16 cellular contexts compared by ENCODE assay signal in the genomic region with DNA sequence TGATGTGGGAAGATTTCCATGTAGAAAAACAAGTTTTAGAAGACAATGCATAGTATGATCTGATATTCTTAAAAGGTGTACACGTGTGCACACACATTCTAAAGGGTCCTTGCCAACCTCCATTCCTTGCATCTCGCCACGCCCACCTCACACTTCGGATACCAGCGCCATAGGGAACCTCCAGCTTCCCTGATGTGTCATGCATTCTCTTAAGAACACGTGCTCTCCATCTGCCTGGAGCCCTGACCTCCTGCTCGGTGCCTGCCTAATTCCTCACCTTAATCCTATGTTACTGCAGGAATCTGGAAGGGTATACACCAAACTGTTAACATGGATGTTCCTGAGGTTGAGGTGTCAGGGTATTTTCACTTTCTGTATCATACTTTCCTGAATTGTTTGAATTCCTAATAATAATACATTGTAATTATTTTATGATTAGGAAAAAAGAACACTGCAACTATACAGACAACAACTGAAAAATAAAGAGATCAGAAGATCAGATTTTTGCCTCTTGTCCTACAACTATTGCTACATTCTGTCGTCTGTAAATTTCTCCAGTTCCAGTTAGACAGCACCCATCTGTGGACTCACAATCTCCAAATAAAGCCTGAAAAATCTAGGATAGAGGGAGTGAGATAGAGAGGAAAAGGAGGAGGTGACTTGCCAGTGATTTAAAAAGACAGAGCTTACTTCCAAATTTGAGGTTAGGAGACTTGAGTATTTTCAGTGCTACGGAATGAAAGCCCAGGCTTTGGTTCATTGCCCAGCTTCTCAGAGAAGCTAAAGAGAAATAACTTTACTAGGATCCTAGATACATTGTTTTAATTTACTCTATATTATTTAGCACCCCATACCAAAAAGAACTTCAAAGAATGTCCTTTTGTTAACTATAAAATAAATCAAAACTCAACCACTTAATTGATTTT.
A peak's percentile ranks its signal among the peaks of the same experiment; 100 is the strongest.
DNase-seq lines count a peak whose midpoint lies in the region; ATAC-seq, FAIRE-seq and TF ChIP-seq lines count a peak whose summit lies in the region.
"Had no signal": no experiment of that assay in that cellular context is flagged by ENCODE, and none has a peak within 500 bp of the region (broad histone marks: within the 10 kb centered on the region; RNA-seq: fewer than 3 reads in every experiment).

No MANE protein-coding gene starts in this region.

- CTCF ChIA-PET in H1 (lab: Charles Lee; ENCODE audit: partially characterized antibody) = no interaction called here

- H3K4me3 Mint-ChIP-seq in osteocyte (ENCODE audit: unreplicated experiment) = no peak overlapping the region
- no peak overlapping the region for H3K4me3 Mint-ChIP-seq in T-helper 17 cell
- H3K4me3 Mint-ChIP-seq: activated CD8-positive, alpha-beta memory T cell treated with anti-CD3 and anti-CD28 coated beads, Interleukin-2, amount 10 ng/mL, durations not matched to agents 7 days and 5 days; activated naive CD8-positive, alpha-beta T cell treated with anti-CD3 and anti-CD28 coated beads for 36 hours had no signal

- DNase-seq in EH (ENCODE audit: low read depth) = peak; percentile 77
- peak; percentile 75 for DNase-seq in MG63
- DNase-seq in H1 (ENCODE audit: low read depth in 1 of 2, low spot score in 2 of 2) = no peak
- DNase-seq in osteocyte (ENCODE audit: extremely low spot score, unreplicated experiment) = no peak
- no peak for DNase-seq in MM.1S
- no peak for DNase-seq in T-helper 17 cell
- no peak for DNase-seq in activated CD4-positive, CD25-positive, alpha-beta regulatory T cell treated with anti-CD3 and anti-CD28 coated beads, Interleukin-2, amount 50 U/mL, for 72 hours
- no peak for DNase-seq in DMS79 (lab: John Stamatoyannopoulos, UW)
- DNase-seq: activated CD8-positive, alpha-beta memory T cell treated with anti-CD3 and anti-CD28 coated beads, Interleukin-2, amount 10 ng/mL, durations not matched to agents 7 days and 5 days; activated naive CD8-positive, alpha-beta T cell treated with anti-CD3 and anti-CD28 coated beads for 36 hours; lower lobe of right lung; NCI-H1417 treated with DMSO at 0.1 percent for 48 hours; NCI-H510A treated with DMSO at 0.1 percent for 48 hours; ovary; SHP77 had no signal

- H3K79me1 ChIP-seq in H1 (ENCODE audit: low read depth, low read length) = no peaks in the 10 kb centered on the region

- H3K9me2 ChIP-seq in MM.1S (replicated peaks; ENCODE audit: insufficient read depth, low read length) = no peaks in the 10 kb centered on the region

- H3K4me1 Mint-ChIP-seq in osteocyte (ENCODE audit: unreplicated experiment) = peaks cover 70% of the 10 kb centered on the region
- H3K4me1 Mint-ChIP-seq in T-helper 17 cell = no peaks in the 10 kb centered on the region
- H3K4me1 Mint-ChIP-seq: activated CD8-positive, alpha-beta memory T cell treated with anti-CD3 and anti-CD28 coated beads, Interleukin-2, amount 10 ng/mL, durations not matched to agents 7 days and 5 days; activated naive CD8-positive, alpha-beta T cell treated with anti-CD3 and anti-CD28 coated beads for 36 hours had no signal

- no peak overlapping the region for H3K4me3 ChIP-seq in MG63
- no peak overlapping the region for H3K4me3 ChIP-seq in H1 (ENCODE audit: extremely low read depth in 1 of 4, insufficient read depth in 2 of 4, low read depth in 3 of 4, low read length in 4 of 4)
- no peak overlapping the region for H3K4me3 ChIP-seq in MM.1S (ENCODE audit: low read length)
- H3K4me3 ChIP-seq: lower lobe of right lung, ovary had no signal

- TF ChIP-seq CTCF in H1 (IDR thresholded peaks at IDR 0.05; ENCODE audit: control extremely low read depth in 1 of 3, insufficient read depth in 1 of 3, low read depth in 1 of 3, low read length in 3 of 3) = no peak
- TF ChIP-seq CTCF in osteocyte (IDR thresholded peaks at IDR 0.05) = no peak
- TF ChIP-seq CTCF in MM.1S (IDR thresholded peaks at IDR 0.05; ENCODE audit: low read length) = no peak

- no peak overlapping the region for H3K4ac ChIP-seq in H1 (replicated peaks; ENCODE audit: insufficient read length, low read depth, low read length)

- H3K4me1 ChIP-seq in H1 (replicated peaks in 1 of 4; ENCODE audit: control insufficient read depth in 3 of 4, insufficient read depth in 4 of 4, low read length in 3 of 4) = no peaks in the 10 kb centered on the region
- H3K4me1 ChIP-seq in MM.1S (ENCODE audit: low read length) = no peaks in the 10 kb centered on the region

- H3K79me2 ChIP-seq in H1 (ENCODE audit: control insufficient read depth in 1 of 2, insufficient read depth in 2 of 2, low read length in 2 of 2) = no peaks in the 10 kb centered on the region
- H3K79me2 ChIP-seq in MM.1S (ENCODE audit: low read length) = no peaks in the 10 kb centered on the region

- no peaks in the 10 kb centered on the region for H4K20me1 ChIP-seq in H1 (replicated peaks in 1 of 2; ENCODE audit: control insufficient read depth in 1 of 2, insufficient read depth in 2 of 2, low read length in 2 of 2)
- no peaks in the 10 kb centered on the region for H4K20me1 ChIP-seq in MM.1S (ENCODE audit: insufficient read depth, low read length)

- H3K27ac ChIP-seq in H1 (ENCODE audit: low read depth, low read length) = no peak overlapping the region
- H3K27ac ChIP-seq in MM.1S (ENCODE audit: low read length) = no peak overlapping the region
- H3K27ac ChIP-seq: C4-2B, lower lobe of right lung, ovary had no signal

- H4K91ac ChIP-seq in H1 (replicated peaks; ENCODE audit: insufficient read length, low read length) = no peak overlapping the region

- H3K14ac ChIP-seq in H1 (ENCODE audit: insufficient read length) = no peak overlapping the region

- no peak for TF ChIP-seq POLR2A in H1 (IDR thresholded peaks at IDR 0.05; ENCODE audit: control extremely low read depth in 1 of 2, low read depth in 2 of 2, low read length in 2 of 2)

- no peak overlapping the region for H3K18ac ChIP-seq in H1 (ENCODE audit: extremely low read depth, low read length)

- H2BK5ac ChIP-seq in H1 (ENCODE audit: low read depth, low read length) = no peak overlapping the region

- no peak for FAIRE-seq in H1 (lab: Jason Lieb, UNC)

- no peak overlapping the region for H2BK20ac ChIP-seq in H1 (ENCODE audit: low read length)

- no peak overlapping the region for H2BK12ac ChIP-seq in H1 (ENCODE audit: low read depth, low read length)

- POLR2A ChIA-PET in H1 (lab: Charles Lee; ENCODE audit: partially characterized antibody) = no interaction called here

- H3K23me2 ChIP-seq in H1 (ENCODE audit: low read depth, low read length) = no peaks in the 10 kb centered on the region; the same call in 1 of the 2 replicates

- H3K9me3 ChIP-seq in MG63 (no peaks in the 10 kb centered on the region), H1 (ENCODE audit: insufficient read depth in 2 of 2, low read depth in 1 of 2, low read length in 1 of 2) (no peaks in the 10 kb centered on the region), MM.1S (replicated peaks; ENCODE audit: insufficient read depth, low read length) (no peaks in the 10 kb centered on the region), T-helper 17 cell (ENCODE audit: control insufficient read depth, low read length, poor library complexity, severe bottlenecking) (no peaks in the 10 kb centered on the region)
- H3K9me3 ChIP-seq: lower lobe of right lung, ovary had no signal

- H3F3A ChIP-seq in MM.1S (ENCODE audit: insufficient read depth, low read length) = no peaks in the 10 kb centered on the region

- H3K27me3 ChIP-seq in MG63 (no peaks in the 10 kb centered on the region), H1 (replicated peaks in 1 of 4; ENCODE audit: control insufficient read depth in 3 of 4, extremely low read depth in 1 of 4, insufficient read depth in 3 of 4, low read length in 3 of 4) (no peaks in the 10 kb centered on the region), MM.1S (replicated peaks; ENCODE audit: insufficient read depth, low read length) (no peaks in the 10 kb centered on the region)
- H3K27me3 ChIP-seq: ovary had no signal

- no peak overlapping the region for H2BK120ac ChIP-seq in H1 (replicated peaks; ENCODE audit: low read depth, low read length)

- 80% methylated on average over 9 of the region's 9 CpGs; no CpG with 5 or more reads in 1 of the 2 experiments for WGBS in H1 (ENCODE audit: extremely low coverage in 1 of 2, insufficient coverage in 1 of 2, insufficient read length in 1 of 2, insufficient replicate concordance in 2 of 2, low coverage in 1 of 2, low lambda C conversion rate in 2 of 2, missing lambda C conversion rate in 1 of 2), 2 experiments

- no peaks in the 10 kb centered on the region for H3K9me3 Mint-ChIP-seq in osteocyte (ENCODE audit: unreplicated experiment)
- H3K9me3 Mint-ChIP-seq: activated naive CD8-positive, alpha-beta T cell treated with anti-CD3 and anti-CD28 coated beads for 36 hours had no signal

- H4K8ac ChIP-seq in H1 (ENCODE audit: extremely low read depth, insufficient read depth, low read length) = no peak overlapping the region

- TF ChIP-seq RAD21 in H1 (IDR thresholded peaks at IDR 0.05 in 1 of 2, conservative IDR thresholded peaks at IDR 0.05 in 1 of 2; ENCODE audit: low read depth in 2 of 2, low read length in 2 of 2) = no peak

- TF ChIP-seq EP300 in H1 (IDR thresholded peaks at IDR 0.05; ENCODE audit: borderline replicate concordance in 1 of 2, low read depth in 2 of 2, low read length in 2 of 2) = no peak

- no peak overlapping the region for H4K5ac ChIP-seq in H1 (ENCODE audit: insufficient read length, low read depth, low read length)

- H3K36me3 Mint-ChIP-seq in osteocyte (ENCODE audit: unreplicated experiment) (no peaks in the 10 kb centered on the region), T-helper 17 cell (ENCODE audit: low read depth) (no peaks in the 10 kb centered on the region)
- H3K36me3 Mint-ChIP-seq: activated CD8-positive, alpha-beta memory T cell treated with anti-CD3 and anti-CD28 coated beads, Interleukin-2, amount 10 ng/mL, durations not matched to agents 7 days and 5 days; activated naive CD8-positive, alpha-beta T cell treated with anti-CD3 and anti-CD28 coated beads for 36 hours had no signal

- ATAC-seq in T-helper 17 cell = no peak
- ATAC-seq: activated CD8-positive, alpha-beta memory T cell treated with anti-CD3 and anti-CD28 coated beads, Interleukin-2, amount 10 ng/mL, durations not matched to agents 7 days and 5 days; lower lobe of right lung had no signal

- no peak overlapping the region for H2AFZ ChIP-seq in H1 (ENCODE audit: low read length)
- H2AFZ ChIP-seq in MM.1S (ENCODE audit: low read length) = no peak overlapping the region

- no peak overlapping the region for H3K56ac ChIP-seq in H1 (replicated peaks; ENCODE audit: insufficient read length, low read depth, low read length)

- H3K36me3 ChIP-seq in MG63 (no peaks in the 10 kb centered on the region), H1 (ENCODE audit: control insufficient read depth in 2 of 4, insufficient read depth in 4 of 4, low read length in 3 of 4) (no peaks in the 10 kb centered on the region), MM.1S (replicated peaks; ENCODE audit: insufficient read depth, low read length) (no peaks in the 10 kb centered on the region)
- H3K36me3 ChIP-seq: lower lobe of right lung, ovary had no signal

- no peak overlapping the region for H3K23ac ChIP-seq in H1 (ENCODE audit: insufficient read length)

- H3K9ac ChIP-seq in H1 (replicated peaks in 1 of 4; ENCODE audit: extremely low read depth in 1 of 4, low read depth in 3 of 4, low read length in 3 of 4) (no peak overlapping the region), MM.1S (ENCODE audit: low read length) (no peak overlapping the region)

- H3K27me3 Mint-ChIP-seq in osteocyte (ENCODE audit: unreplicated experiment) (no peaks in the 10 kb centered on the region), T-helper 17 cell (peaks cover 12% of the 10 kb centered on the region)

- H3K27ac Mint-ChIP-seq in osteocyte (ENCODE audit: unreplicated experiment) = peak overlapping the region; percentile 29
- no peak overlapping the region for H3K27ac Mint-ChIP-seq in T-helper 17 cell
- H3K27ac Mint-ChIP-seq: activated CD8-positive, alpha-beta memory T cell treated with anti-CD3 and anti-CD28 coated beads, Interleukin-2, amount 10 ng/mL, durations not matched to agents 7 days and 5 days; activated naive CD8-positive, alpha-beta T cell treated with anti-CD3 and anti-CD28 coated beads for 36 hours had no signal

- no peak overlapping the region for H2AK5ac ChIP-seq in H1 (ENCODE audit: low read depth, low read length)

- no peak overlapping the region for H2BK15ac ChIP-seq in H1 (ENCODE audit: low read length)

- no peak overlapping the region for H3K4me2 ChIP-seq in H1 (ENCODE audit: insufficient read depth in 1 of 2, low read depth in 2 of 2, low read length in 2 of 2)
- H3K4me2 ChIP-seq in MM.1S (ENCODE audit: low read depth, low read length) = no peak overlapping the region

Comparison
In these comparisons a context has a peak if more than half of its experiments do, and no peak if none do; other contexts are left out.
1. DNase-seq: peak in EH (single experiment) and MG63 (single experiment); none in H1 (0 of 2), osteocyte (single experiment), MM.1S (single experiment), T-helper 17 cell (0 of 3), activated CD4-positive, CD25-positive, alpha-beta regulatory T cell treated with anti-CD3 and anti-CD28 coated beads, Interleukin-2, amount 50 U/mL, for 72 hours (single experiment) and DMS79 (single experiment).